ENCODE assay signal across 8 cellular contexts in the genomic region with DNA sequence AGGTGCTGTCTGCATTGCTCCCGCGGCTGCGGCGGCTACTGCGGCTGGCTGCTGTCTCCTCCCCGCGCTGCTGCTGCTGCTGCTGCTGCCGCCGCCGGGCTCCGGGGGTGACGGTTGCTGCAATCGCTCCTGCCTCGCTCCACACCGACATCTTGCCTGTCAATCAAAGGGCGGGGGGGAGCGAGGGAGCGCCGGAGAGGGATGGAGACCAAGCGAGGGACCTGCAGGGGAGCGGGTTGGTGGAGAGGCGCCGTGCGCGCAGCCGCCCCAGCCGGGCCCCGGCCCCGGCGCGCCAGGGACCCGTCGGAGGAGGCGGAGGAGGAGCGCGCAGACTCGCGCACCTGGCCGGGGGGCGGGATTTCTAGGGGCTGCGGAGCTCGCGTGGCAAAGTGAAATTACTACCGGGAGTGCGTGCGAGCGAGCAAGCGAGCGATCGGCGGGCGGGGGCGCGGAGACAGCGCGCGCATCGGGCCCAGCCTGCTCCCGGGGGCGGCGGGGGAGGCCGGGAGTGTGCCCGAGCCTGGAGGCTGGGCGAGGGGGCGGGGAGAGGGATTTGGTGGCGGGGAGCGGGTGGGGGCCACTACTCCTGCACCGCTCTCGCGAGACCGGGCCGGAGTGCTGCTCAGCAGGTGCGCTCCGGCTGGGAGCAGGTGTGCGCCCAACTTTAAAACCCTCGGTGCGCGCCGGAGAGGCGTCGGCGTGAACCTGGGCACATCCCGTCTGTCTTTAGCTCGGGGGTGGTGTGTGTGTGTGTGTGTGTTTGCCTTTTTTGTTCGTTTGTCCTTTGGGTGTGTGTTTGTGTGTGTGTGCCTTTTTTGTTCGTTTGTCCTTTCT. TPM values are rescaled to one million over a fixed set of nuclear protein-coding genes. Genes with fewer than 3 reads are reported as not detected.
A peak's percentile ranks its signal among the peaks of the same experiment; 100 is the strongest.
DNase-seq lines count a peak whose midpoint lies in the region; ATAC-seq and TF ChIP-seq lines count a peak whose summit lies in the region.

A gene (minus strand): TSS at position 165 of the 834 bp plus-strand sequence. CDS start 735 bp downstream, outside the sequence.

- peak; percentile 12 for DNase-seq in COLO829 (ENCODE audit: low spot score)
- DNase-seq in Karpas-422: peak; percentile 78
- peak; percentile 90 for DNase-seq in SW480 (ENCODE audit: low spot score)
- DNase-seq in astrocyte of the spinal cord (ENCODE audit: low read depth, low spot score): no peak
- peak; percentile 16 for DNase-seq in kidney epithelial cell (ENCODE audit: low read depth)
- peak; percentile 30 to 50 for DNase-seq in stimulated activated CD4-positive, alpha-beta T cell treated with anti-CD3 and anti-CD28 coated beads, Interleukin-2, amount 100 ng/mL, for 48 hours
- no peak for DNase-seq in NCI-H226

- no peak within 1 kb of the TSS for H3K27ac ChIP-seq in Karpas-422 (ENCODE audit: low read length)

- H3K4me2 ChIP-seq in Karpas-422 (ENCODE audit: low read depth, low read length, poor library complexity, severe bottlenecking): peak within 1 kb of the TSS; percentile 71

- TF ChIP-seq CTCF in astrocyte of the spinal cord (IDR thresholded peaks at IDR 0.05; ENCODE audit: low read depth, low read length) (no peak), kidney epithelial cell (IDR thresholded peaks at IDR 0.05; ENCODE audit: insufficient read depth, low read length, poor library complexity, severe bottlenecking) (no peak)

- no peaks in the 10 kb centered on the region for H3K79me2 ChIP-seq in Karpas-422 (ENCODE audit: low read length)

- peak within 1 kb of the TSS; percentile 52 for H3K9ac ChIP-seq in Karpas-422 (ENCODE audit: low read length)

- H3K4me3 ChIP-seq in Karpas-422 (ENCODE audit: low read length) (peak within 1 kb of the TSS; percentile 62), astrocyte of the spinal cord (ENCODE audit: low read depth, low read length) (peak within 1 kb of the TSS; percentile 10), kidney epithelial cell (ENCODE audit: low read depth, low read length) (peak within 1 kb of the TSS; percentile 53)

- peaks cover 9% of the 10 kb centered on the region; the same call in 1 of the 2 replicates for H3K4me1 ChIP-seq in Karpas-422 (ENCODE audit: low read length)

- H3K27me3 ChIP-seq in Karpas-422 (ENCODE audit: low read length) (no peaks in the 10 kb centered on the region), kidney epithelial cell (ENCODE audit: control insufficient read depth, insufficient read depth, low read length) (peaks cover 28% of the 10 kb centered on the region)

- H3K9me3 ChIP-seq in Karpas-422 (ENCODE audit: low read length): peaks cover 4% of the 10 kb centered on the region; the same call in 1 of the 2 replicates

- peak; percentile 78 for ATAC-seq in GM21390 (IDR thresholded peaks at IDR 0.05; ENCODE audit: unreplicated experiment)

- H2AFZ ChIP-seq in Karpas-422 (ENCODE audit: low read length): peak within 1 kb of the TSS; percentile 2; the same call in 1 of the 2 replicates

- H3K36me3 ChIP-seq in Karpas-422 (ENCODE audit: insufficient read depth, low read length) (no peaks in the 10 kb centered on the region), kidney epithelial cell (ENCODE audit: control insufficient read depth, insufficient read depth, low read length) (no peaks in the 10 kb centered on the region)

- in situ Hi-C loops in astrocyte of the spinal cord (cut with HindIII; ENCODE audit: low sequenced_read_pairs): no loop called here

- no peaks in the 10 kb centered on the region for H3K9me2 ChIP-seq in Karpas-422 (replicated peaks; ENCODE audit: insufficient read depth, low read length)

- no peaks in the 10 kb centered on the region for H4K20me1 ChIP-seq in Karpas-422 (ENCODE audit: insufficient read depth, low read depth, low read length)

RNA-seq across cellular contexts. Expression of the gene that starts here (rescaled TPM):
- total RNA-seq in Karpas-422 (2014; rRNA removed; shearing (Covaris generic); ENCODE audit: low replicate concordance): 0.04 TPM in 1 of 2 replicates, not detected in the other
- 0.14 and 0.29 TPM in 2 replicates for total RNA-seq in kidney epithelial cell

Comparison
In these comparisons a context has a peak if more than half of its experiments do, and no peak if none do; other contexts are left out.
1. Peak in DNase-seq, H3K4me3 ChIP-seq, H3K9ac ChIP-seq and H3K4me2 ChIP-seq in Karpas-422; RNA of the gene not detected or under 1 TPM.
2. Peak in DNase-seq and H3K4me3 ChIP-seq in kidney epithelial cell; RNA of the gene not detected or under 1 TPM.
3. DNase-seq: peak in COLO829 (single experiment), SW480 (single experiment) and stimulated activated CD4-positive, alpha-beta T cell treated with anti-CD3 and anti-CD28 coated beads, Interleukin-2, amount 100 ng/mL, for 48 hours (2 of 2); none in astrocyte of the spinal cord (single experiment) and NCI-H226 (single experiment).
4. H3K4me3 ChIP-seq: peak in every context shown above with its lines; median percentile 62 in Karpas-422; 53 in kidney epithelial cell; 10 in astrocyte of the spinal cord.